Comparison of ENCODE assay signal across 10 cellular contexts in genomic region chr7:104552102-104552501, GRCh38.
DNase-seq lines count a peak whose midpoint lies in the region; ATAC-seq, FAIRE-seq and TF ChIP-seq lines count a peak whose summit lies in the region.
"Had no signal": no experiment of that assay in that cellular context is flagged by ENCODE, and none has a peak within 500 bp of the region (broad histone marks: within the 10 kb centered on the region; RNA-seq: fewer than 3 reads in every experiment).

No MANE protein-coding gene starts in this region.

- no peak for ATAC-seq in GM19035 (IDR thresholded peaks at IDR 0.05; ENCODE audit: unreplicated experiment)

- dilution Hi-C loops in endothelial cell of umbilical vein (cut with MboI; ENCODE audit: extremely low pct_ligation_motif_present, low sequenced_read_pairs), result no loop called here

- H3K36me3 Mint-ChIP-seq in progenitor cell of endocrine pancreas (ENCODE audit: insufficient read depth), result peaks cover 1% of the 10 kb centered on the region
- H3K36me3 Mint-ChIP-seq in T-helper 2 cell treated with Interferon-gamma antibody and Interleukin-4, amounts not matched to agents 5 μg/mL and 100 μg/mL, for 36 hours (ENCODE audit: low read depth), result no peaks in the 10 kb centered on the region
- H3K36me3 Mint-ChIP-seq in HFFc6 (ENCODE audit: low read depth), result no peaks in the 10 kb centered on the region
- H3K36me3 Mint-ChIP-seq: IgD-negative memory B cell had no signal

- CTCF ChIA-PET in endothelial cell of umbilical vein (lab: Charles Lee), result no interaction called here

- no peak overlapping the region for H3K9ac ChIP-seq in NT2/D1 (ENCODE audit: insufficient read length, low read depth)
- H3K9ac ChIP-seq in endothelial cell of umbilical vein (replicated peaks; ENCODE audit: extremely low read depth, insufficient read depth, low read length), result no peak overlapping the region

- H3K27me3 Mint-ChIP-seq in progenitor cell of endocrine pancreas (no peaks in the 10 kb centered on the region), HFFc6 (ENCODE audit: insufficient read depth) (no peaks in the 10 kb centered on the region)
- no peaks in the 10 kb centered on the region for H3K27me3 Mint-ChIP-seq in T-helper 2 cell treated with Interferon-gamma antibody and Interleukin-4, amounts not matched to agents 5 μg/mL and 100 μg/mL, for 36 hours (ENCODE audit: low read depth)
- H3K27me3 Mint-ChIP-seq: IgD-negative memory B cell had no signal

- H2AFZ ChIP-seq in endothelial cell of umbilical vein (ENCODE audit: low read depth, low read length), result no peak overlapping the region

- H3K4me2 ChIP-seq in endothelial cell of umbilical vein (ENCODE audit: insufficient read depth, low read length), result no peak overlapping the region

- no peak for FAIRE-seq in endothelial cell of umbilical vein (lab: Jason Lieb, UNC)
- FAIRE-seq: colon had no signal

- H3K4me1 Mint-ChIP-seq in progenitor cell of endocrine pancreas (ENCODE audit: low read depth) (no peaks in the 10 kb centered on the region), HFFc6 (ENCODE audit: low read depth) (no peaks in the 10 kb centered on the region)
- no peaks in the 10 kb centered on the region for H3K4me1 Mint-ChIP-seq in T-helper 2 cell treated with Interferon-gamma antibody and Interleukin-4, amounts not matched to agents 5 μg/mL and 100 μg/mL, for 36 hours (ENCODE audit: low read depth)
- H3K4me1 Mint-ChIP-seq: IgD-negative memory B cell had no signal

- no peaks in the 10 kb centered on the region for H3K79me2 ChIP-seq in endothelial cell of umbilical vein (ENCODE audit: control insufficient read depth, insufficient read depth, low read length)

- H3K9me1 ChIP-seq in endothelial cell of umbilical vein (replicated peaks; ENCODE audit: control insufficient read depth, extremely low read depth, insufficient read depth, low read length), result no peaks in the 10 kb centered on the region

- H3K27ac Mint-ChIP-seq in progenitor cell of endocrine pancreas (no peak overlapping the region), HFFc6 (no peak overlapping the region)
- no peak overlapping the region for H3K27ac Mint-ChIP-seq in T-helper 2 cell treated with Interferon-gamma antibody and Interleukin-4, amounts not matched to agents 5 μg/mL and 100 μg/mL, for 36 hours
- H3K27ac Mint-ChIP-seq: IgD-negative memory B cell had no signal

- H3K27ac ChIP-seq in endothelial cell of umbilical vein (ENCODE audit: insufficient read depth, low read depth, low read length), result no peak overlapping the region

- no peak for TF ChIP-seq POLR2A in endothelial cell of umbilical vein (IDR thresholded peaks at IDR 0.05; ENCODE audit: low read depth, low read length)

- H3K9me3 ChIP-seq in NT2/D1 (ENCODE audit: insufficient read depth, low read length) (no peaks in the 10 kb centered on the region), endothelial cell of umbilical vein (replicated peaks; ENCODE audit: control insufficient read depth, insufficient read depth, low read length) (peaks cover 2% of the 10 kb centered on the region)

- no peak overlapping the region for H3K4me3 Mint-ChIP-seq in progenitor cell of endocrine pancreas (ENCODE audit: low read depth)
- H3K4me3 Mint-ChIP-seq in T-helper 2 cell treated with Interferon-gamma antibody and Interleukin-4, amounts not matched to agents 5 μg/mL and 100 μg/mL, for 36 hours, result no peak overlapping the region
- no peak overlapping the region for H3K4me3 Mint-ChIP-seq in HFFc6
- H3K4me3 Mint-ChIP-seq: IgD-negative memory B cell had no signal

- peaks cover 18% of the 10 kb centered on the region for H3K9me3 Mint-ChIP-seq in progenitor cell of endocrine pancreas (ENCODE audit: low read depth)
- peaks cover 6% of the 10 kb centered on the region for H3K9me3 Mint-ChIP-seq in T-helper 2 cell treated with Interferon-gamma antibody and Interleukin-4, amounts not matched to agents 5 μg/mL and 100 μg/mL, for 36 hours
- peaks cover 38% of the 10 kb centered on the region for H3K9me3 Mint-ChIP-seq in HFFc6

- no peaks in the 10 kb centered on the region for H3K4me1 ChIP-seq in NT2/D1 (ENCODE audit: insufficient read depth, insufficient read length)
- no peaks in the 10 kb centered on the region for H3K4me1 ChIP-seq in endothelial cell of umbilical vein (ENCODE audit: control insufficient read depth, extremely low read depth, insufficient read depth, low read length)

- DNase-seq in NK-92 treated with Interleukin-12 subunit alpha and Interleukin-12 subunit beta, amount 100 ng/mL, for 24 hours (lab: John Stamatoyannopoulos, UW), result peak; percentile 10
- no peak for DNase-seq in NK-92 (lab: John Stamatoyannopoulos, UW; ENCODE audit: unreplicated experiment)
- DNase-seq in NT2/D1 (ENCODE audit: low read depth, low spot score), result peak; percentile 57
- DNase-seq in endothelial cell of umbilical vein (ENCODE audit: low read depth, low spot score), result peak; percentile 19
- DNase-seq in progenitor cell of endocrine pancreas (ENCODE audit: low spot score, unreplicated experiment), result peak; percentile 64
- no peak for DNase-seq in T-helper 2 cell treated with Interferon-gamma antibody and Interleukin-4, amounts not matched to agents 5 μg/mL and 100 μg/mL, for 36 hours (ENCODE audit: low spot score)
- no peak for DNase-seq in HFFc6

- H3K36me3 ChIP-seq in NT2/D1 (ENCODE audit: insufficient read depth, insufficient read length, low read length), result no peaks in the 10 kb centered on the region
- no peaks in the 10 kb centered on the region for H3K36me3 ChIP-seq in endothelial cell of umbilical vein (ENCODE audit: control insufficient read depth in 2 of 2, extremely low read depth in 1 of 2, insufficient read depth in 2 of 2, low read length in 2 of 2)

- H3K27me3 ChIP-seq in NT2/D1 (ENCODE audit: insufficient read depth, insufficient read length) (no peaks in the 10 kb centered on the region), endothelial cell of umbilical vein (ENCODE audit: control insufficient read depth in 2 of 2, insufficient read depth in 2 of 2, low read length in 2 of 2) (no peaks in the 10 kb centered on the region)

- BruUV-seq in endothelial cell of umbilical vein (replicated peaks; lab: Mats Ljungman, UMichigan), result no TSS peak

- intact Hi-C loops in endothelial cell of umbilical vein (cut with micrococcal nuclease), result no loop called here

- POLR2A ChIA-PET in endothelial cell of umbilical vein (lab: Charles Lee), result no interaction called here

- TF ChIP-seq CTCF in endothelial cell of umbilical vein (IDR thresholded peaks at IDR 0.05; ENCODE audit: extremely low read depth in 1 of 2, insufficient read depth in 1 of 2, low read depth in 1 of 2, low read length in 2 of 2), result no peak
- TF ChIP-seq CTCF in progenitor cell of endocrine pancreas (IDR thresholded peaks at IDR 0.05; ENCODE audit: unreplicated experiment), result no peak
- no peak for TF ChIP-seq CTCF in HFFc6 (IDR thresholded peaks at IDR 0.05)

- no peaks in the 10 kb centered on the region for H4K20me1 ChIP-seq in endothelial cell of umbilical vein (replicated peaks; ENCODE audit: control insufficient read depth, extremely low read depth, insufficient read depth, low read length)

- H3K4me3 ChIP-seq in NT2/D1 (ENCODE audit: insufficient read length, low read depth) (no peak overlapping the region), endothelial cell of umbilical vein (replicated peaks in 1 of 3; ENCODE audit: insufficient read depth in 1 of 3, low read depth in 1 of 3, low read length in 3 of 3) (no peak overlapping the region)

TF ChIP-seq in endothelial cell of umbilical vein, 7 proteins besides CTCF, POLR2A, EP300 and RAD21:
- TF ChIP-seq FOS (IDR thresholded peaks at IDR 0.05; ENCODE audit: borderline replicate concordance, insufficient read depth, low read length) (no peak), MYC (IDR thresholded peaks at IDR 0.05; ENCODE audit: low read depth, low read length) (no peak), POLR2AphosphoS5 (IDR thresholded peaks at IDR 0.05; ENCODE audit: insufficient read depth, low read depth, low read length) (no peak), GATA2 (IDR thresholded peaks at IDR 0.05; ENCODE audit: insufficient read depth, insufficient read length, low read depth, low read length) (no peak), EZH2 (IDR thresholded peaks at IDR 0.05; ENCODE audit: borderline replicate concordance, low read depth, low read length, severe bottlenecking) (no peak), JUN (IDR thresholded peaks at IDR 0.05; ENCODE audit: borderline replicate concordance, insufficient read depth, insufficient read length, low read depth) (no peak)
- TF ChIP-seq, protein P1, sequence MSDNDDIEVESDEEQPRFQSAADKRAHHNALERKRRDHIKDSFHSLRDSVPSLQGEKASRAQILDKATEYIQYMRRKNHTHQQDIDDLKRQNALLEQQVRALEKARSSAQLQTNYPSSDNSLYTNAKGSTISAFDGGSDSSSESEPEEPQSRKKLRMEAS (IDR thresholded peaks at IDR 0.05; ENCODE audit: insufficient read depth, insufficient read length), result no peak
TF ChIP-seq in endothelial cell of umbilical vein: peak in this region for 0.

Comparison
In these comparisons a context has a peak if more than half of its experiments do, and no peak if none do; other contexts are left out.
1. DNase-seq: peak in NK-92 treated with Interleukin-12 subunit alpha and Interleukin-12 subunit beta, amount 100 ng/mL, for 24 hours (single experiment), NT2/D1 (single experiment), endothelial cell of umbilical vein (single experiment) and progenitor cell of endocrine pancreas (single experiment); none in NK-92 (single experiment), T-helper 2 cell treated with Interferon-gamma antibody and Interleukin-4, amounts not matched to agents 5 μg/mL and 100 μg/mL, for 36 hours (single experiment) and HFFc6 (single experiment).